Comparison of ENCODE assay signal across 8 cellular contexts in the genomic region with DNA sequence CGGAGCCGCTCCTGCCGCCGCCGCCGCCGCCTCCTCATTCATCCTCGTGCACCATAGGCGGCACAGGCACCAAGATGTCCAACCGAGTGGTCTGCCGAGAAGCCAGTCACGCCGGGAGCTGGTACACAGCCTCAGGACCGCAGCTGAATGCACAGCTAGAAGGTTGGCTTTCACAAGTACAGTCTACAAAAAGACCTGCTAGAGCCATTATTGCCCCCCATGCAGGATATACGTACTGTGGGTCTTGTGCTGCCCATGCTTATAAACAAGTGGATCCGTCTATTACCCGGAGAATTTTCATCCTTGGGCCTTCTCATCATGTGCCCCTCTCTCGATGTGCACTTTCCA. TPM values are rescaled to one million over a fixed set of nuclear protein-coding genes. Genes with fewer than 3 reads are reported as not detected.
DNase-seq lines count a peak whose midpoint lies in the region; ATAC-seq, FAIRE-seq and TF ChIP-seq lines count a peak whose summit lies in the region.
"Not testable (repeated sequence)": the region's sequence is repeated elsewhere in the genome, so short reads cannot be mapped to it uniquely, and the experiment has no call there.

No MANE protein-coding gene starts in this region.

- peaks cover 22% of the 10 kb centered on the region for H3K36me3 Mint-ChIP-seq in Calu3 (ENCODE audit: insufficient read depth, unreplicated experiment)
- H3K36me3 Mint-ChIP-seq in activated CD4-positive, alpha-beta T cell treated with anti-CD3 and anti-CD28 coated beads for 36 hours (ENCODE audit: low read depth), result not testable (repeated sequence)

- intact Hi-C loops in Calu3 (cut with micrococcal nuclease; ENCODE audit: unreplicated experiment); ascending aorta (cut with DNase I); prostate gland (cut with DNase I): not testable (repeated sequence)
- intact Hi-C loops in activated CD4-positive, alpha-beta T cell treated with anti-CD3 and anti-CD28 coated beads for 36 hours (cut with DNase I, micrococcal nuclease), result loop anchor here in 1 of 2 experiments (10.0 kb wide), 1 partner anchor 1196 kb away; no protein-coding TSS in a partner anchor

- not testable (repeated sequence) for H3K36me3 ChIP-seq in MM.1S (replicated peaks; ENCODE audit: insufficient read depth, low read length); ascending aorta; keratinocyte (ENCODE audit: control insufficient read depth in 2 of 2, extremely low read depth in 1 of 2, insufficient read depth in 2 of 2, low read length in 2 of 2); prostate gland; upper lobe of left lung

- not testable (repeated sequence) for H3K4me1 ChIP-seq in MM.1S (ENCODE audit: low read length)
- H3K4me1 ChIP-seq in ascending aorta, result peaks cover 0 to 12% of the 10 kb centered on the region in 2 donors
- H3K4me1 ChIP-seq in keratinocyte (ENCODE audit: control insufficient read depth, extremely low read depth, insufficient read depth, low read length), result peaks cover 24% of the 10 kb centered on the region
- peaks cover 16% of the 10 kb centered on the region for H3K4me1 ChIP-seq in prostate gland (replicated peaks)
- peaks cover 9 to 39% (median 25%) of the 10 kb centered on the region in 4 donors for H3K4me1 ChIP-seq in upper lobe of left lung

- not testable (repeated sequence) for H3K9me3 ChIP-seq in MM.1S (replicated peaks; ENCODE audit: insufficient read depth, low read length); ascending aorta; keratinocyte (ENCODE audit: control insufficient read depth, low read depth, low read length); prostate gland; upper lobe of left lung

- 0 out of 2 replicates have a peak overlapping the region, but pooled peaks have one; percentile 14 for H2AFZ ChIP-seq in MM.1S (ENCODE audit: low read length)
- H2AFZ ChIP-seq in keratinocyte (ENCODE audit: control insufficient read depth, low read length), result not testable (repeated sequence)

- not testable (repeated sequence) for H3K27ac ChIP-seq in MM.1S (ENCODE audit: low read length); keratinocyte (ENCODE audit: control insufficient read depth, insufficient read depth, low read length)
- H3K27ac ChIP-seq in ascending aorta (peak overlapping the region in 1 of 2 donors; percentile 64), prostate gland (peak overlapping the region in 1 of 2 donors; percentile 83), upper lobe of left lung (peak overlapping the region in 1 of 4 donors; percentile 85)

- not testable (repeated sequence) for H3K9me1 ChIP-seq in keratinocyte (ENCODE audit: control insufficient read depth, extremely low read depth, insufficient read depth, low read length)

- peak overlapping the region; percentile 68 for H3K4me3 Mint-ChIP-seq in Calu3 (ENCODE audit: low read depth, unreplicated experiment)
- peak overlapping the region; percentile 70 for H3K4me3 Mint-ChIP-seq in activated CD4-positive, alpha-beta T cell treated with anti-CD3 and anti-CD28 coated beads for 36 hours

- ATAC-seq in activated CD4-positive, alpha-beta T cell treated with anti-CD3 and anti-CD28 coated beads for 36 hours; upper lobe of left lung (ENCODE audit: low FRiP score in 2 of 2): not testable (repeated sequence)

- dilution Hi-C loops in keratinocyte (cut with MboI; ENCODE audit: extremely low pct_ligation_motif_present, low sequenced_read_pairs), result not testable (repeated sequence)

- not testable (repeated sequence) for TF ChIP-seq POLR2A in prostate gland (IDR thresholded peaks at IDR 0.05); upper lobe of left lung (IDR thresholded peaks at IDR 0.05)

- H3K9me2 ChIP-seq in MM.1S (replicated peaks; ENCODE audit: insufficient read depth, low read length), result not testable (repeated sequence)

- H3K4me2 ChIP-seq in MM.1S (ENCODE audit: low read depth, low read length) (peak overlapping the region; percentile 72), keratinocyte (ENCODE audit: control insufficient read depth, extremely low read depth, insufficient read depth, low read depth, low read length) (peak overlapping the region; percentile 47)

- H3F3A ChIP-seq in MM.1S (ENCODE audit: insufficient read depth, low read length), result peaks cover 12% of the 10 kb centered on the region; the same call in 1 of the 2 replicates

- not testable (repeated sequence) for H3K27me3 Mint-ChIP-seq in Calu3 (ENCODE audit: unreplicated experiment); activated CD4-positive, alpha-beta T cell treated with anti-CD3 and anti-CD28 coated beads for 36 hours

- not testable (repeated sequence) for H3K4me1 Mint-ChIP-seq in Calu3 (ENCODE audit: low read depth, unreplicated experiment)
- peaks cover 22% of the 10 kb centered on the region for H3K4me1 Mint-ChIP-seq in activated CD4-positive, alpha-beta T cell treated with anti-CD3 and anti-CD28 coated beads for 36 hours

- not testable (repeated sequence) for DNase-seq in Calu3; MM.1S; activated CD4-positive, alpha-beta T cell treated with anti-CD3 and anti-CD28 coated beads for 36 hours; epithelial cell of proximal tubule (ENCODE audit: low read depth); keratinocyte (ENCODE audit: low read depth, low spot score); prostate gland (ENCODE audit: low spot score); upper lobe of left lung
- peak in 1 of 2 donors; percentile 33 for DNase-seq in ascending aorta (ENCODE audit: low spot score in 2 of 2)

- H4K20me1 ChIP-seq in MM.1S (ENCODE audit: insufficient read depth, low read length); keratinocyte (ENCODE audit: control insufficient read depth, extremely low read depth, insufficient read depth, low read length): not testable (repeated sequence)

- POLR2A ChIA-PET in activated CD4-positive, alpha-beta T cell treated with anti-CD3 and anti-CD28 coated beads for 36 hours (lab: Charles Lee), result not testable (repeated sequence)

- WGBS in prostate gland, result 16% methylated on average over 11 of the region's 18 CpGs
- 29 to 61% methylated on average over 4 to 7 of the region's 18 CpGs for WGBS in upper lobe of left lung, 2 donors

- H3K9me3 Mint-ChIP-seq in Calu3 (ENCODE audit: low read depth, unreplicated experiment); activated CD4-positive, alpha-beta T cell treated with anti-CD3 and anti-CD28 coated beads for 36 hours (ENCODE audit: low read depth): not testable (repeated sequence)

- H3K9ac ChIP-seq in MM.1S (ENCODE audit: low read length); keratinocyte (ENCODE audit: control insufficient read depth, extremely low read depth, insufficient read depth, low read length): not testable (repeated sequence)

- CTCF ChIA-PET in Calu3 (lab: Charles Lee), result not testable (repeated sequence)
- CTCF ChIA-PET in activated CD4-positive, alpha-beta T cell treated with anti-CD3 and anti-CD28 coated beads for 36 hours (lab: Charles Lee), result interaction anchor here (0.8 to 1.3 kb wide), 3 partner anchors 10 to 21 kb away, joined by 3 read pairs; no protein-coding TSS in a partner anchor

- TF ChIP-seq EP300 in upper lobe of left lung (IDR thresholded peaks at IDR 0.05), result not testable (repeated sequence)

- peaks cover 16% of the 10 kb centered on the region; the same call in 1 of the 2 replicates for H3K27me3 ChIP-seq in MM.1S (replicated peaks; ENCODE audit: insufficient read depth, low read length)
- not testable (repeated sequence) for H3K27me3 ChIP-seq in ascending aorta; keratinocyte (ENCODE audit: control insufficient read depth, extremely low read depth, insufficient read depth, low read length); prostate gland (replicated peaks; ENCODE audit: insufficient read depth); upper lobe of left lung

- H3K79me2 ChIP-seq in MM.1S (ENCODE audit: low read length); keratinocyte (ENCODE audit: control insufficient read depth, insufficient read depth, low read length): not testable (repeated sequence)

- TF ChIP-seq CTCF in Calu3 (IDR thresholded peaks at IDR 0.05; ENCODE audit: unreplicated experiment); MM.1S (IDR thresholded peaks at IDR 0.05; ENCODE audit: low read length); ascending aorta (IDR thresholded peaks at IDR 0.05); epithelial cell of proximal tubule (conservative IDR thresholded peaks at IDR 0.05; ENCODE audit: low read depth, low read length); keratinocyte (optimal IDR thresholded peaks at IDR 0.05 in 1 of 3, IDR thresholded peaks at IDR 0.05 in 1 of 3, conservative IDR thresholded peaks at IDR 0.05 in 1 of 3; ENCODE audit: extremely low read depth in 1 of 3, insufficient read depth in 2 of 3, low read length in 3 of 3); prostate gland (IDR thresholded peaks at IDR 0.05); upper lobe of left lung (IDR thresholded peaks at IDR 0.05): not testable (repeated sequence)

- not testable (repeated sequence) for BruUV-seq in Calu3 (replicated peaks; lab: Mats Ljungman, UMichigan)

- H3K27ac Mint-ChIP-seq in Calu3 (ENCODE audit: unreplicated experiment), result not testable (repeated sequence)
- H3K27ac Mint-ChIP-seq in activated CD4-positive, alpha-beta T cell treated with anti-CD3 and anti-CD28 coated beads for 36 hours, result peak overlapping the region; percentile 70

- H3K4me3 ChIP-seq in MM.1S (ENCODE audit: low read length) (peak overlapping the region; percentile 29; the same call in 1 of the 2 replicates), ascending aorta (peak overlapping the region; percentile 65 to 83), epithelial cell of proximal tubule (ENCODE audit: low read depth, low read length) (peak overlapping the region; percentile 31), prostate gland (peak overlapping the region; percentile 35 to 42), upper lobe of left lung (peak overlapping the region in 3 of 4 donors; percentile 51 to 60 (median 59))
- not testable (repeated sequence) for H3K4me3 ChIP-seq in keratinocyte (ENCODE audit: control insufficient read depth in 2 of 3, extremely low read depth in 1 of 3, insufficient read depth in 2 of 3, low read depth in 1 of 3, low read length in 3 of 3)

- not testable (repeated sequence) for FAIRE-seq in keratinocyte (lab: Jason Lieb, UNC)

RNA-seq across cellular contexts. Expression of a gene that starts 4.5 kb away (rescaled TPM):
- total RNA-seq in Calu3 (2022), result 2.8 and 3.1 TPM in 2 replicates
- total RNA-seq in activated CD4-positive, alpha-beta T cell treated with anti-CD3 and anti-CD28 coated beads for 36 hours, result 10 to 100 TPM; 12.5 to 16.8 TPM
- total RNA-seq in ascending aorta, result 59.2 TPM
- 12.8 and 17.7 TPM in 2 replicates for total RNA-seq in epithelial cell of proximal tubule
- 0.70 to 1.8 TPM (median 1.3 TPM) in 3 replicates for polyA plus RNA-seq in keratinocyte
- not detected for polyA plus RNA-seq in keratinocyte (2011; ENCODE audit: low read depth)
- polyA plus RNA-seq in keratinocyte (2011; cell fraction: cytosol; rRNA removed), result 0.34 and 0.47 TPM in 2 replicates
- polyA plus RNA-seq in keratinocyte (2011; cell fraction: nucleus; rRNA removed), result 0.16 TPM in 1 of 2 replicates, not detected in the other
- 0.90 and 2.8 TPM in 2 replicates for polyA plus RNA-seq in keratinocyte (2012; ENCODE audit: low replicate concordance)
- polyA minus RNA-seq in keratinocyte, result 0.62 to 0.77 TPM in 2 of 3 replicates, not detected in the other
- polyA minus RNA-seq in keratinocyte (2011; cell fraction: cytosol; rRNA and poly(A)+ RNA removed), result not detected
- 0.42 TPM in 1 of 2 replicates, not detected in the other for polyA minus RNA-seq in keratinocyte (2011; cell fraction: nucleus; rRNA and poly(A)+ RNA removed)
- 10 to 100 TPM; 18.5 to 41.2 TPM for total RNA-seq in prostate gland
- total RNA-seq in upper lobe of left lung, result 1 to 10 TPM; 3.8 to 8.4 (median 6.2) TPM

RNA-seq across cellular contexts. Expression of a gene that starts 26.2 kb away (rescaled TPM):
- total RNA-seq in Calu3 (2022), result 7.1 and 10.3 TPM in 2 replicates
- 10 to 100 TPM; 15.0 to 19.0 TPM for total RNA-seq in activated CD4-positive, alpha-beta T cell treated with anti-CD3 and anti-CD28 coated beads for 36 hours
- 4.5 TPM for total RNA-seq in ascending aorta
- total RNA-seq in epithelial cell of proximal tubule, result 37.6 and 40.7 TPM in 2 replicates
- 2.4 to 5.8 TPM (median 2.9 TPM) in 3 replicates for polyA plus RNA-seq in keratinocyte
- 3.4 TPM for polyA plus RNA-seq in keratinocyte (2011; ENCODE audit: low read depth)
- 3.1 and 3.2 TPM in 2 replicates for polyA plus RNA-seq in keratinocyte (2011; cell fraction: cytosol; rRNA removed)
- polyA plus RNA-seq in keratinocyte (2011; cell fraction: nucleus; rRNA removed), result 10.6 and 12.9 TPM in 2 replicates
- polyA plus RNA-seq in keratinocyte (2012; ENCODE audit: low replicate concordance), result 3.6 and 5.6 TPM in 2 replicates
- polyA minus RNA-seq in keratinocyte, result 5.1 to 11.1 TPM (median 6.3 TPM) in 3 replicates
- polyA minus RNA-seq in keratinocyte (2011; cell fraction: cytosol; rRNA and poly(A)+ RNA removed), result 10.6 TPM
- polyA minus RNA-seq in keratinocyte (2011; cell fraction: nucleus; rRNA and poly(A)+ RNA removed), result 13.3 and 17.2 TPM in 2 replicates
- 10 to 100 TPM; 28.4 to 93.3 TPM for total RNA-seq in prostate gland
- 10 to 100 TPM; 13.7 to 78.6 (median 23.0) TPM for total RNA-seq in upper lobe of left lung
